ENCODE assay signal across 21 cellular contexts in genomic region chr9:93900436-93900819, GRCh38. TPM values are rescaled to one million over a fixed set of nuclear protein-coding genes. Genes with fewer than 3 reads are reported as not detected.
"Had no signal": no experiment of that assay in that cellular context is flagged by ENCODE, and none has a peak within 500 bp of the region (broad histone marks: within the 10 kb centered on the region; RNA-seq: fewer than 3 reads in every experiment).

No MANE protein-coding gene starts in this region.

- H3K9me3 ChIP-seq: ascending aorta, gastrocnemius medialis, neutrophil, SK-N-SH had no signal

- H3K27me3 ChIP-seq: ascending aorta, gastrocnemius medialis, neutrophil had no signal

- H3K4me3 ChIP-seq: ascending aorta, gastrocnemius medialis had no signal

- H3K36me3 ChIP-seq: ascending aorta, gastrocnemius medialis, neutrophil had no signal

- H3K27ac ChIP-seq: ascending aorta, gastrocnemius medialis, neutrophil had no signal

- H3K27ac Mint-ChIP-seq: activated T-helper 2 cell treated with anti-CD3 and anti-CD28 coated beads, Interferon-gamma antibody, Interleukin-2, Interleukin-4, amounts not matched to agents 10 μg/mL and 5 μg/mL and 100 μg/mL, durations not matched to agents 14 hours and 24 hours and 36 hours had no signal

- ATAC-seq: esophagus mucosa; gastrocnemius medialis; left lobe of liver; stimulated activated naive CD8-positive, alpha-beta T cell treated with anti-CD3 and anti-CD28 coated beads, Interleukin-15, amount 100 ng/mL, for 72 hours had no signal

- DNase-seq: activated naive CD4-positive, alpha-beta T cell treated with Interleukin-2 at 50 U/mL for 16 hours; activated T-cell treated with anti-CD3 and anti-CD28 coated beads, Interleukin-2, amount 50 U/mL, for 1 hour; cerebellar nuclear complex; cortex of kidney; gastrocnemius medialis; kidney; retina; stimulated activated CD4-positive, alpha-beta T cell treated with anti-CD3 and anti-CD28 coated beads, Interleukin-15, amount 100 ng/mL, for 24 hours; stimulated activated CD4-positive, alpha-beta T cell treated with anti-CD3 and anti-CD28 coated beads, Interleukin-2, amount 100 ng/mL, for 48 hours; stimulated activated naive CD8-positive, alpha-beta T cell treated with anti-CD3 and anti-CD28 coated beads, Interleukin-15, amount 100 ng/mL, for 72 hours; T-helper 9 cell; trophoblast cell had no signal

- H3K4me3 Mint-ChIP-seq: stimulated activated naive CD8-positive, alpha-beta T cell treated with anti-CD3 and anti-CD28 coated beads, Interleukin-15, amount 100 ng/mL, for 72 hours had no signal

- H3K4me1 ChIP-seq: ascending aorta, gastrocnemius medialis had no signal

- H3K27me3 Mint-ChIP-seq: stimulated activated naive CD8-positive, alpha-beta T cell treated with anti-CD3 and anti-CD28 coated beads, Interleukin-15, amount 100 ng/mL, for 72 hours had no signal

RNA-seq across cellular contexts. Expression of gene BARX1, which starts 54.7 kb away (rescaled TPM):
- total RNA-seq: ascending aorta, gastrocnemius medialis, kidney, left lobe of liver, mononuclear cell, skeletal muscle tissue, temporal lobe had no signal
- polyA plus RNA-seq: SK-N-SH had no signal
